In genomic region chr5:103582364-103582763, GRCh38 we compare ENCODE assay signal across 9 cellular contexts. TPM values are rescaled to one million over a fixed set of nuclear protein-coding genes. Genes with fewer than 3 reads are reported as not detected.
DNase-seq lines count a peak whose midpoint lies in the region; ATAC-seq and TF ChIP-seq lines count a peak whose summit lies in the region.
"Had no signal": no experiment of that assay in that cellular context is flagged by ENCODE, and none has a peak within 500 bp of the region (broad histone marks: within the 10 kb centered on the region; RNA-seq: fewer than 3 reads in every experiment).

No MANE protein-coding gene starts in this region.

- no peak overlapping the region for H3K27ac ChIP-seq in gastrocnemius medialis

- H3K27me3 Mint-ChIP-seq in stimulated activated naive CD8-positive, alpha-beta T cell treated with anti-CD3 and anti-CD28 coated beads, Interleukin-15, amount 100 ng/mL, for 72 hours, result no peaks in the 10 kb centered on the region
- H3K27me3 Mint-ChIP-seq: dendritic cell treated with granulocyte-macrophage colony-stimulating factor and Interleukin-4, amounts not matched to agents 40 ng/mL and 50 ng/mL, for 4 days had no signal

- no peak overlapping the region for H3K4me3 Mint-ChIP-seq in stimulated activated naive CD8-positive, alpha-beta T cell treated with anti-CD3 and anti-CD28 coated beads, Interleukin-15, amount 100 ng/mL, for 72 hours
- H3K4me3 Mint-ChIP-seq: dendritic cell treated with granulocyte-macrophage colony-stimulating factor and Interleukin-4, amounts not matched to agents 40 ng/mL and 50 ng/mL, for 4 days had no signal

- H3K4me1 ChIP-seq in gastrocnemius medialis, result no peaks in the 10 kb centered on the region

- H3K27me3 ChIP-seq in gastrocnemius medialis, result no peaks in the 10 kb centered on the region

- peak; percentile 5 for DNase-seq in stimulated activated naive CD8-positive, alpha-beta T cell treated with anti-CD3 and anti-CD28 coated beads, Interleukin-15, Interleukin-2, amounts not matched to agents 100 U/mL and 50 U/mL, for 24 hours
- DNase-seq in stimulated activated naive CD8-positive, alpha-beta T cell treated with anti-CD3 and anti-CD28 coated beads, Interleukin-15, amount 100 ng/mL, for 72 hours, result no peak
- DNase-seq in LNCaP clone FGC (ENCODE audit: low read depth), result no peak
- peak; percentile 37 for DNase-seq in RPMI7951 (ENCODE audit: low read depth)
- peak; percentile 68 for DNase-seq in fibroblast of pulmonary artery (ENCODE audit: low read depth)
- no peak for DNase-seq in gastrocnemius medialis
- no peak for DNase-seq in NCI-H128 (lab: John Stamatoyannopoulos, UW; ENCODE audit: unreplicated experiment)
- no peak for DNase-seq in Right ventricle myocardium inferior (ENCODE audit: missing footprints)

- H3K36me3 ChIP-seq in gastrocnemius medialis, result no peaks in the 10 kb centered on the region

- H3K9me3 Mint-ChIP-seq in stimulated activated naive CD8-positive, alpha-beta T cell treated with anti-CD3 and anti-CD28 coated beads, Interleukin-15, amount 100 ng/mL, for 72 hours, result no peaks in the 10 kb centered on the region
- H3K9me3 Mint-ChIP-seq: dendritic cell treated with granulocyte-macrophage colony-stimulating factor and Interleukin-4, amounts not matched to agents 40 ng/mL and 50 ng/mL, for 4 days had no signal

- no peaks in the 10 kb centered on the region for H3K4me1 Mint-ChIP-seq in stimulated activated naive CD8-positive, alpha-beta T cell treated with anti-CD3 and anti-CD28 coated beads, Interleukin-15, amount 100 ng/mL, for 72 hours

- peak; percentile 71 for TF ChIP-seq CTCF in LNCaP clone FGC (IDR thresholded peaks at IDR 0.05; ENCODE audit: control insufficient read depth, extremely low read depth, insufficient read depth)
- TF ChIP-seq CTCF in fibroblast of pulmonary artery (IDR thresholded peaks at IDR 0.05; ENCODE audit: low read length, missing control alignments), result peak; percentile 58
- peak in 3 of 5 experiments; percentile 27 to 40 (median 32) for TF ChIP-seq CTCF in gastrocnemius medialis (IDR thresholded peaks at IDR 0.05 in 4 of 5, conservative IDR thresholded peaks at IDR 0.05 in 1 of 5)

- no peak overlapping the region for H3K27ac Mint-ChIP-seq in stimulated activated naive CD8-positive, alpha-beta T cell treated with anti-CD3 and anti-CD28 coated beads, Interleukin-15, amount 100 ng/mL, for 72 hours
- H3K27ac Mint-ChIP-seq: dendritic cell treated with granulocyte-macrophage colony-stimulating factor and Interleukin-4, amounts not matched to agents 40 ng/mL and 50 ng/mL, for 4 days had no signal

- in situ Hi-C loops in gastrocnemius medialis (cut with MboI; ENCODE audit: low sequenced_read_pairs in 4 of 4), result loop anchor here (25.0 kb wide), 1 partner anchor 605 kb away; no protein-coding TSS in a partner anchor

- no peaks in the 10 kb centered on the region for H3K9me3 ChIP-seq in gastrocnemius medialis

- TF ChIP-seq POLR2A in gastrocnemius medialis (IDR thresholded peaks at IDR 0.05), result no peak

- ATAC-seq in stimulated activated naive CD8-positive, alpha-beta T cell treated with anti-CD3 and anti-CD28 coated beads, Interleukin-15, Interleukin-2, amounts not matched to agents 100 U/mL and 50 U/mL, for 24 hours, result no peak
- ATAC-seq in stimulated activated naive CD8-positive, alpha-beta T cell treated with anti-CD3 and anti-CD28 coated beads, Interleukin-15, amount 100 ng/mL, for 72 hours, result no peak
- peak in 1 of 2 donors; percentile 46 for ATAC-seq in gastrocnemius medialis
- no peak for ATAC-seq in Right ventricle myocardium inferior

- H3K4me3 ChIP-seq in LNCaP clone FGC (ENCODE audit: low read depth, low read length) (no peak overlapping the region), fibroblast of pulmonary artery (replicated peaks; ENCODE audit: low read depth, low read length) (no peak overlapping the region), gastrocnemius medialis (no peak overlapping the region)

- intact Hi-C loops in gastrocnemius medialis (cut with DNase I; ENCODE audit: low total_unique reads) (loop anchor here (2.0 kb wide), 1 partner anchor 596 kb away; no protein-coding TSS in a partner anchor), Right ventricle myocardium inferior (cut with DNase I) (no loop called here)

RNA-seq across cellular contexts. Expression of gene NUDT12, which starts 19.8 kb away (rescaled TPM):
- total RNA-seq in RPMI7951 (2014; rRNA removed; shearing (Covaris generic)), result 10.8 and 12.0 TPM in 2 replicates
- total RNA-seq in gastrocnemius medialis (10 to 100 TPM in 3 of 4 donors, 1 to 10 TPM in 1; 4.3 to 14.5 (median 11.6) TPM), Right ventricle myocardium inferior (10.4 TPM)

Comparison
In these comparisons a context has a peak if more than half of its experiments do, and no peak if none do; other contexts are left out.
1. DNase-seq: peak in stimulated activated naive CD8-positive, alpha-beta T cell treated with anti-CD3 and anti-CD28 coated beads, Interleukin-15, Interleukin-2, amounts not matched to agents 100 U/mL and 50 U/mL, for 24 hours (single experiment), RPMI7951 (single experiment) and fibroblast of pulmonary artery (single experiment); none in stimulated activated naive CD8-positive, alpha-beta T cell treated with anti-CD3 and anti-CD28 coated beads, Interleukin-15, amount 100 ng/mL, for 72 hours (0 of 2), LNCaP clone FGC (single experiment), gastrocnemius medialis (0 of 2), NCI-H128 (single experiment) and Right ventricle myocardium inferior (single experiment).
2. Peak in every context shown above with its lines, with median percentiles within 50 percentile points of each other: CTCF ChIP-seq.